In genomic region chr11:914204-914603, GRCh38 we compare ENCODE assay signal across 1 cellular context.
TF ChIP-seq lines count a peak whose summit lies in the region.

No MANE protein-coding gene starts in this region.

TF ChIP-seq in H1, 55 proteins besides CTCF, POLR2A, EP300 and RAD21:
- TF ChIP-seq FOSL1 (IDR thresholded peaks at IDR 0.05; ENCODE audit: insufficient read depth, low read depth, low read length) (no peak), POLR2AphosphoS5 (IDR thresholded peaks at IDR 0.05; ENCODE audit: low read depth, low read length) (no peak), CBX8 (IDR thresholded peaks at IDR 0.05; ENCODE audit: borderline replicate concordance, low read depth, low read length) (no peak), KDM5A (IDR thresholded peaks at IDR 0.05; ENCODE audit: low read length) (no peak), NRF1 (IDR thresholded peaks at IDR 0.05; ENCODE audit: low read depth, low read length) (no peak), NANOG (IDR thresholded peaks at IDR 0.05; ENCODE audit: insufficient read depth, low read depth, low read length, poor library complexity, severe bottlenecking) (no peak), TAF7 (optimal IDR thresholded peaks at IDR 0.05; ENCODE audit: borderline replicate concordance, low read depth, low read length) (no peak), USF2 (IDR thresholded peaks at IDR 0.05; ENCODE audit: low read length) (no peak), MAX (IDR thresholded peaks at IDR 0.05) (no peak)
TF ChIP-seq in H1: peak in this region for 0.
